16 cellular contexts compared by ENCODE assay signal in genomic region chr13:113226873-113227272, GRCh38.
"Had no signal": no experiment of that assay in that cellular context is flagged by ENCODE, and none has a peak within 500 bp of the region (broad histone marks: within the 10 kb centered on the region; RNA-seq: fewer than 3 reads in every experiment).

No MANE protein-coding gene starts in this region.

- H3K27ac ChIP-seq: cardiac muscle cell, dorsolateral prefrontal cortex, hepatocyte, transverse colon, vagina had no signal

- DNase-seq: activated B cell treated with CpG ODN at 0.5 μM for 24 hours; activated CD4-positive, alpha-beta T cell treated with anti-CD3 and anti-CD28 coated beads, Interleukin-2, amount 50 U/mL, for 1 hour; activated T-cell treated with anti-CD3 and anti-CD28 coated beads, Interleukin-2, amount 50 U/mL, for 72 hours; dorsolateral prefrontal cortex; mammary epithelial cell; mucosa of descending colon; naive thymus-derived CD4-positive, alpha-beta T cell; stimulated activated CD4-positive, alpha-beta T cell treated with anti-CD3 and anti-CD28 coated beads, Interleukin-2, amount 100 ng/mL, for 48 hours; stimulated activated naive B cell treated with anti-CD40 and anti-IgM and Interleukin-4, amounts not matched to agents 10 μg/mL and 1 μg/mL and 100 μg/mL, for 72 hours; substantia nigra; T-helper 2 cell; transverse colon had no signal

- H3K27ac Mint-ChIP-seq: activated B cell treated with CpG ODN at 0.5 μM for 24 hours; activated T-cell treated with anti-CD3 and anti-CD28 coated beads, Interleukin-2, amount 50 U/mL, for 72 hours had no signal

- H3K4me3 ChIP-seq: cardiac muscle cell, dorsolateral prefrontal cortex, hepatocyte, mucosa of descending colon, transverse colon, vagina had no signal

- H3K9me3 Mint-ChIP-seq: activated B cell treated with CpG ODN at 0.5 μM for 24 hours; activated T-cell treated with anti-CD3 and anti-CD28 coated beads, Interleukin-2, amount 50 U/mL, for 72 hours; naive thymus-derived CD4-positive, alpha-beta T cell; stimulated activated naive B cell treated with anti-CD40 and anti-IgM and Interleukin-4, amounts not matched to agents 10 μg/mL and 1 μg/mL and 100 μg/mL, for 72 hours had no signal

- H3K4me2 ChIP-seq: hepatocyte had no signal

- H3K9me3 ChIP-seq: mucosa of descending colon, transverse colon, vagina had no signal

- H3K27me3 ChIP-seq: cardiac muscle cell, dorsolateral prefrontal cortex, hepatocyte, transverse colon, vagina had no signal

- H3K4me3 Mint-ChIP-seq: activated B cell treated with CpG ODN at 0.5 μM for 24 hours; activated T-cell treated with anti-CD3 and anti-CD28 coated beads, Interleukin-2, amount 50 U/mL, for 72 hours; naive thymus-derived CD4-positive, alpha-beta T cell; stimulated activated naive B cell treated with anti-CD40 and anti-IgM and Interleukin-4, amounts not matched to agents 10 μg/mL and 1 μg/mL and 100 μg/mL, for 72 hours had no signal

- H3K4me1 ChIP-seq: transverse colon, vagina had no signal

- H3K4me1 Mint-ChIP-seq: activated B cell treated with CpG ODN at 0.5 μM for 24 hours had no signal

- ATAC-seq: activated T-cell treated with anti-CD3 and anti-CD28 coated beads, Interleukin-2, amount 50 U/mL, for 72 hours; left lobe of liver; mucosa of descending colon; naive thymus-derived CD4-positive, alpha-beta T cell; stimulated activated naive B cell treated with anti-CD40 and anti-IgM and Interleukin-4, amounts not matched to agents 10 μg/mL and 1 μg/mL and 100 μg/mL, for 72 hours had no signal

- H3K27me3 Mint-ChIP-seq: activated B cell treated with CpG ODN at 0.5 μM for 24 hours; naive thymus-derived CD4-positive, alpha-beta T cell; stimulated activated naive B cell treated with anti-CD40 and anti-IgM and Interleukin-4, amounts not matched to agents 10 μg/mL and 1 μg/mL and 100 μg/mL, for 72 hours had no signal

- H2AFZ ChIP-seq: hepatocyte had no signal
